Comparison of ENCODE assay signal across 26 cellular contexts in the genomic region with DNA sequence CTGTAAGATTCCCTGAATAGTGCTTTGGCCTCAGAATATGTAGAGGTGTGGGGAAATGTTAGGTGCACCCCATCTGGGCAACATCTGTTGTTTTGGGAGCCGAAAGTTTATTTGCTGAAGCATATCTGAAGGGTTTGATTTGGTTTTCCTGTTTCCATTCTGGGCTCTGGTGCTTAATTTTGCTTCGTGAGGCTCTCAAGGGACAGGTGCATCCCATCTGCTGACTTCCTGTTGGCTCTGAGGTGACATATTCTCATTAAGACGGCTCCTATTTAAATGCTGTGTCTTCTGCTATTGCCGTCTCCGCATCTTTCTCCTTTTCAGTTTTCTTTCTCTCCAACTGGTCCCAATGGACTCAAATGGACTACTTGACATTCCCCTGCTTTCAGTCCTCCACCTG.
A peak's percentile ranks its signal among the peaks of the same experiment; 100 is the strongest.
DNase-seq lines count a peak whose midpoint lies in the region; TF ChIP-seq lines count a peak whose summit lies in the region.
"Had no signal": no experiment of that assay in that cellular context is flagged by ENCODE, and none has a peak within 500 bp of the region (broad histone marks: within the 10 kb centered on the region; RNA-seq: fewer than 3 reads in every experiment).

No MANE protein-coding gene starts in this region.

- H3K4me2 ChIP-seq in BLaER1, result peak overlapping the region; percentile 87
- peak overlapping the region; percentile 55 for H3K4me2 ChIP-seq in MM.1S (ENCODE audit: low read depth, low read length)
- H3K4me2 ChIP-seq in OCI-LY7 (ENCODE audit: low read length), result peak overlapping the region; percentile 66
- H3K4me2 ChIP-seq: hepatocyte had no signal

- peak overlapping the region; percentile 89 for H3K9ac ChIP-seq in BLaER1
- peak overlapping the region; percentile 41 for H3K9ac ChIP-seq in MM.1S (ENCODE audit: low read length)

- H2AFZ ChIP-seq in MM.1S (ENCODE audit: low read length) (peak overlapping the region; percentile 60), OCI-LY7 (ENCODE audit: low read length) (peak overlapping the region; percentile 64; the same call in 1 of the 2 replicates)
- H2AFZ ChIP-seq: hepatocyte had no signal

- CTCF ChIA-PET in OCI-LY7 (lab: Charles Lee; ENCODE audit: unreplicated experiment), result no interaction called here

- H3K4me3 ChIP-seq in BLaER1, result peak overlapping the region; percentile 51
- no peak overlapping the region for H3K4me3 ChIP-seq in GM12865 (ENCODE audit: low read depth, low read length)
- H3K4me3 ChIP-seq in MM.1S (ENCODE audit: low read length), result peak overlapping the region; percentile 14; the same call in 1 of the 2 replicates
- peak overlapping the region; percentile 52 for H3K4me3 ChIP-seq in OCI-LY7 (ENCODE audit: low read depth, low read length, poor library complexity, severe bottlenecking)
- H3K4me3 ChIP-seq in Peyer's patch, result no peak overlapping the region
- no peak overlapping the region for H3K4me3 ChIP-seq in coronary artery
- H3K4me3 ChIP-seq: ascending aorta, hepatocyte had no signal

- no TSS peak for BruUV-seq in OCI-LY7 (replicated peaks; lab: Mats Ljungman, UMichigan)

- H4K20me1 ChIP-seq in BLaER1 (no peaks in the 10 kb centered on the region), MM.1S (ENCODE audit: insufficient read depth, low read length) (no peaks in the 10 kb centered on the region), OCI-LY7 (ENCODE audit: insufficient read depth, low read length) (no peaks in the 10 kb centered on the region)

- H3K4me1 ChIP-seq in BLaER1 (peaks cover 95% of the 10 kb centered on the region), MM.1S (ENCODE audit: low read length) (peaks cover 60% of the 10 kb centered on the region), OCI-LY7 (ENCODE audit: insufficient read depth, low read length, poor library complexity, severe bottlenecking) (peaks cover 83% of the 10 kb centered on the region), Peyer's patch (no peaks in the 10 kb centered on the region)
- H3K4me1 ChIP-seq: ascending aorta had no signal

- H3F3A ChIP-seq in MM.1S (ENCODE audit: insufficient read depth, low read length), result peaks cover 35% of the 10 kb centered on the region

- no peaks in the 10 kb centered on the region for H3K9me2 ChIP-seq in MM.1S (replicated peaks; ENCODE audit: insufficient read depth, low read length)
- no peaks in the 10 kb centered on the region for H3K9me2 ChIP-seq in OCI-LY7 (ENCODE audit: insufficient read depth, low read length)

- no peak for TF ChIP-seq CTCF in GM12865 (IDR thresholded peaks at IDR 0.05; ENCODE audit: insufficient read depth, low read depth, low read length, missing control alignments)
- no peak for TF ChIP-seq CTCF in MM.1S (IDR thresholded peaks at IDR 0.05; ENCODE audit: low read length)
- TF ChIP-seq CTCF in OCI-LY7 (conservative IDR thresholded peaks at IDR 0.05; ENCODE audit: low read length), result no peak
- TF ChIP-seq CTCF in Peyer's patch (IDR thresholded peaks at IDR 0.05), result no peak
- no peak for TF ChIP-seq CTCF in coronary artery (IDR thresholded peaks at IDR 0.05)

- peaks cover 22% of the 10 kb centered on the region; the same call in 1 of the 2 replicates for H3K36me3 ChIP-seq in BLaER1
- H3K36me3 ChIP-seq in MM.1S (replicated peaks; ENCODE audit: insufficient read depth, low read length), result no peaks in the 10 kb centered on the region
- H3K36me3 ChIP-seq in OCI-LY7 (ENCODE audit: insufficient read depth, low read length), result peaks cover 25% of the 10 kb centered on the region
- no peaks in the 10 kb centered on the region for H3K36me3 ChIP-seq in Peyer's patch
- H3K36me3 ChIP-seq: ascending aorta had no signal

- H3K27ac ChIP-seq in BLaER1, result peak overlapping the region; percentile 99
- peak overlapping the region; percentile 95 for H3K27ac ChIP-seq in MM.1S (ENCODE audit: low read length)
- peak overlapping the region; percentile 95 for H3K27ac ChIP-seq in OCI-LY7 (ENCODE audit: low read depth, low read length, poor library complexity, severe bottlenecking)
- no peak overlapping the region for H3K27ac ChIP-seq in substantia nigra (ENCODE audit: low read depth, low read length, poor library complexity, severe bottlenecking)
- H3K27ac ChIP-seq in Peyer's patch, result no peak overlapping the region
- H3K27ac ChIP-seq in coronary artery, result no peak overlapping the region
- H3K27ac ChIP-seq: ascending aorta, hepatocyte had no signal

- intact Hi-C loops in OCI-LY7 (cut with micrococcal nuclease; ENCODE audit: unreplicated experiment), result loop anchor here (2.0 to 5.0 kb wide), 3 partner anchors 96 to 295 kb away; a partner anchor contains a TSS

- H3K79me2 ChIP-seq in MM.1S (ENCODE audit: low read length) (no peaks in the 10 kb centered on the region), OCI-LY7 (ENCODE audit: insufficient read depth, low read depth, low read length) (no peaks in the 10 kb centered on the region)
- H3K79me2 ChIP-seq: hepatocyte had no signal

- DNase-seq in GM12865 (ENCODE audit: low read depth) (peak; percentile 73), MM.1S (peak; percentile 91), OCI-LY7 (ENCODE audit: low spot score) (peak; percentile 93), substantia nigra (lab: John Stamatoyannopoulos, UW) (no peak), Peyer's patch (no peak), Kasumi-1 (lab: John Stamatoyannopoulos, UW) (no peak), coronary artery (ENCODE audit: low spot score) (no peak)
- DNase-seq: ACHN; activated CD4-positive, alpha-beta T cell treated with anti-CD3 and anti-CD28 coated beads for 48 hours; activated CD8-positive, alpha-beta memory T cell treated with anti-CD3 and anti-CD28 coated beads for 24 hours; activated effector memory CD4-positive, alpha-beta T cell treated with anti-CD3 and anti-CD28 coated beads, Interleukin-2, amount 50 U/mL, for 16 hours; activated naive CD8-positive, alpha-beta T cell treated with anti-CD3 and anti-CD28 coated beads for 36 hours; EL; endodermal cell; foreskin melanocyte; HCEC 1CT; left colon; mesendoderm; NCI-H526; posterior cingulate gyrus; right cardiac atrium; stimulated activated CD4-positive, alpha-beta T cell treated with anti-CD3 and anti-CD28 coated beads, Interleukin-2, amount 100 ng/mL, for 24 hours; trophoblast cell had no signal

- POLR2A ChIA-PET in OCI-LY7 (lab: Charles Lee), result interaction anchor here (0.6 to 0.8 kb wide), 2 partner anchors 11 to 270 kb away, joined by 4 read pairs; no protein-coding TSS in a partner anchor

- H3K9me3 ChIP-seq in BLaER1 (peaks cover 58% of the 10 kb centered on the region), MM.1S (replicated peaks; ENCODE audit: insufficient read depth, low read length) (no peaks in the 10 kb centered on the region), OCI-LY7 (ENCODE audit: low read length) (peaks cover 34% of the 10 kb centered on the region), Peyer's patch (no peaks in the 10 kb centered on the region)
- H3K9me3 ChIP-seq: ascending aorta had no signal

- H3K27me3 ChIP-seq in BLaER1 (no peaks in the 10 kb centered on the region), MM.1S (replicated peaks; ENCODE audit: insufficient read depth, low read length) (no peaks in the 10 kb centered on the region), Peyer's patch (no peaks in the 10 kb centered on the region)
- H3K27me3 ChIP-seq: ascending aorta, hepatocyte had no signal

- no peak for TF ChIP-seq POLR2A in Peyer's patch (IDR thresholded peaks at IDR 0.05)

Comparison
In these comparisons a context has a peak if more than half of its experiments do, and no peak if none do; other contexts are left out.
1. H3K27ac ChIP-seq: peak in BLaER1 (single experiment), MM.1S (single experiment) and OCI-LY7 (single experiment); none in substantia nigra (single experiment), Peyer's patch (0 of 4) and coronary artery (0 of 2).
2. H3K4me3 ChIP-seq: peak in BLaER1 (single experiment), MM.1S (single experiment) and OCI-LY7 (single experiment); none in GM12865 (single experiment), Peyer's patch (0 of 4) and coronary artery (single experiment).
3. DNase-seq: peak in GM12865 (single experiment), MM.1S (single experiment) and OCI-LY7 (single experiment); none in substantia nigra (0 of 49), Peyer's patch (0 of 3), Kasumi-1 (0 of 2) and coronary artery (single experiment).
4. Peak in every context shown above with its lines, with median percentiles within 50 percentile points of each other: H3K4me2 ChIP-seq.